ENCODE assay signal across 18 cellular contexts in genomic region chr7:146242661-146243060, GRCh38.
DNase-seq lines count a peak whose midpoint lies in the region; ATAC-seq, FAIRE-seq and TF ChIP-seq lines count a peak whose summit lies in the region.
"Had no signal": no experiment of that assay in that cellular context is flagged by ENCODE, and none has a peak within 500 bp of the region (broad histone marks: within the 10 kb centered on the region; RNA-seq: fewer than 3 reads in every experiment).

No MANE protein-coding gene starts in this region.

- no peak for TF ChIP-seq EP300 in HepG2 (IDR thresholded peaks at IDR 0.05; ENCODE audit: low read depth in 2 of 2, low read length in 2 of 2)
- TF ChIP-seq EP300 in HepG2 (CRISPR knock-in tag; IDR thresholded peaks at IDR 0.05; ENCODE audit: borderline replicate concordance): no peak
- TF ChIP-seq EP300 in H1 (IDR thresholded peaks at IDR 0.05; ENCODE audit: borderline replicate concordance in 1 of 2, low read depth in 2 of 2, low read length in 2 of 2): no peak

- no peak overlapping the region for H4K5ac ChIP-seq in H1 (ENCODE audit: insufficient read length, low read depth, low read length)

- POLR2A ChIA-PET in HepG2 (lab: Yijun Ruan, JAX): no interaction called here
- POLR2A ChIA-PET in H1 (lab: Charles Lee; ENCODE audit: partially characterized antibody): interaction anchor here (0.7 kb wide), 1 partner anchor 15 kb away, joined by 3 read pairs; no protein-coding TSS in a partner anchor

- no peak overlapping the region for H3K14ac ChIP-seq in H1 (ENCODE audit: insufficient read length)

- no peaks in the 10 kb centered on the region for H3K27me3 ChIP-seq in HepG2 (ENCODE audit: control insufficient read depth in 1 of 2, insufficient read depth in 2 of 2, low read length in 2 of 2)
- H3K27me3 ChIP-seq in right lobe of liver: no peaks in the 10 kb centered on the region
- peaks cover under 1% of the 10 kb centered on the region; the same call in 1 of the 2 replicates for H3K27me3 ChIP-seq in HUES64 (ENCODE audit: insufficient read depth, low read length)
- H3K27me3 ChIP-seq in H1 (replicated peaks in 1 of 4; ENCODE audit: control insufficient read depth in 3 of 4, extremely low read depth in 1 of 4, insufficient read depth in 3 of 4, low read length in 3 of 4): no peaks in the 10 kb centered on the region
- H3K27me3 ChIP-seq: BLaER1 had no signal

- H3K23ac ChIP-seq in H1 (ENCODE audit: insufficient read length): no peak overlapping the region

- no peak overlapping the region for H3K4me3 ChIP-seq in HepG2 (replicated peaks in 1 of 3; ENCODE audit: insufficient read depth in 1 of 3, low read depth in 2 of 3, low read length in 3 of 3)
- H3K4me3 ChIP-seq in right lobe of liver: no peak overlapping the region
- H3K4me3 ChIP-seq in HUES64 (ENCODE audit: low read length): peak overlapping the region; percentile 39
- H3K4me3 ChIP-seq in H1 (ENCODE audit: extremely low read depth in 1 of 4, insufficient read depth in 2 of 4, low read depth in 3 of 4, low read length in 4 of 4): peak overlapping the region in 1 of 4 experiments; percentile 47; a peak in 3 of 8 replicates
- H3K4me3 ChIP-seq: BLaER1 had no signal

- no peak overlapping the region for H4K91ac ChIP-seq in H1 (replicated peaks; ENCODE audit: insufficient read length, low read length)

- H3K9me3 ChIP-seq in HepG2 (ENCODE audit: low read length) (peaks cover 25% of the 10 kb centered on the region), right lobe of liver (no peaks in the 10 kb centered on the region), HUES64 (ENCODE audit: insufficient read depth, low read depth, low read length) (peaks cover 3% of the 10 kb centered on the region; the same call in 1 of the 2 replicates), H1 (ENCODE audit: insufficient read depth in 2 of 2, low read depth in 1 of 2, low read length in 1 of 2) (no peaks in the 10 kb centered on the region)

- no TSS peak for BruUV-seq in HepG2 (replicated peaks; lab: Mats Ljungman, UMichigan)

- H3K4ac ChIP-seq in H1 (replicated peaks; ENCODE audit: insufficient read length, low read depth, low read length): no peak overlapping the region

- peaks cover 22% of the 10 kb centered on the region for H3K9me3 Mint-ChIP-seq in activated T-helper 17 cell treated with anti-CD3 and anti-CD28 coated beads, Interleukin-2, amount 50 U/mL, for 72 hours

- FAIRE-seq in HepG2 (lab: Jason Lieb, UNC): no peak
- no peak for FAIRE-seq in H1 (lab: Jason Lieb, UNC)
- no peak for FAIRE-seq in RCC 7860 (lab: Jason Lieb, UNC)
- FAIRE-seq: GM19239, H54 had no signal

- H4K8ac ChIP-seq in H1 (ENCODE audit: extremely low read depth, insufficient read depth, low read length): no peak overlapping the region

- TF ChIP-seq RAD21 in HepG2 (CRISPR knock-in tag; IDR thresholded peaks at IDR 0.05) (no peak), H1 (IDR thresholded peaks at IDR 0.05 in 1 of 2, conservative IDR thresholded peaks at IDR 0.05 in 1 of 2; ENCODE audit: low read depth in 2 of 2, low read length in 2 of 2) (no peak)

- no peak overlapping the region for H3K27ac Mint-ChIP-seq in activated T-helper 17 cell treated with anti-CD3 and anti-CD28 coated beads, Interleukin-2, amount 50 U/mL, for 72 hours
- H3K27ac Mint-ChIP-seq: CD14-positive monocyte; CD4-positive, alpha-beta memory T cell had no signal

- H2BK5ac ChIP-seq in H1 (ENCODE audit: low read depth, low read length): no peak overlapping the region

- no peaks in the 10 kb centered on the region for H3K4me1 Mint-ChIP-seq in activated T-helper 17 cell treated with anti-CD3 and anti-CD28 coated beads, Interleukin-2, amount 50 U/mL, for 72 hours
- H3K4me1 Mint-ChIP-seq: CD14-positive monocyte; CD4-positive, alpha-beta memory T cell had no signal

- TF ChIP-seq POLR2A in HepG2 (IDR thresholded peaks at IDR 0.05; ENCODE audit: insufficient read depth in 1 of 2, low read depth in 2 of 2, low read length in 2 of 2): no peak
- TF ChIP-seq POLR2A in right lobe of liver (IDR thresholded peaks at IDR 0.05): no peak
- no peak for TF ChIP-seq POLR2A in H1 (IDR thresholded peaks at IDR 0.05; ENCODE audit: control extremely low read depth in 1 of 2, low read depth in 2 of 2, low read length in 2 of 2)

- H3K4me1 ChIP-seq in HepG2 (ENCODE audit: insufficient read depth, low read length) (no peaks in the 10 kb centered on the region), right lobe of liver (no peaks in the 10 kb centered on the region), HUES64 (ENCODE audit: insufficient read depth, low read length) (peaks cover 16% of the 10 kb centered on the region), H1 (replicated peaks in 1 of 4; ENCODE audit: control insufficient read depth in 3 of 4, insufficient read depth in 4 of 4, low read length in 3 of 4) (peaks cover 0 to 4% (median 2%) of the 10 kb centered on the region in 4 experiments; a peak in 2 of 7 replicates)
- H3K4me1 ChIP-seq: BLaER1 had no signal

- H3K27me3 Mint-ChIP-seq in activated T-helper 17 cell treated with anti-CD3 and anti-CD28 coated beads, Interleukin-2, amount 50 U/mL, for 72 hours: no peaks in the 10 kb centered on the region
- H3K27me3 Mint-ChIP-seq: CD4-positive, alpha-beta memory T cell had no signal

- H3K4me3 Mint-ChIP-seq in activated T-helper 17 cell treated with anti-CD3 and anti-CD28 coated beads, Interleukin-2, amount 50 U/mL, for 72 hours: no peak overlapping the region
- H3K4me3 Mint-ChIP-seq: CD14-positive monocyte; CD4-positive, alpha-beta memory T cell had no signal

- H3K4me2 ChIP-seq in HepG2 (ENCODE audit: low read depth, low read length) (no peak overlapping the region), H1 (ENCODE audit: insufficient read depth in 1 of 2, low read depth in 2 of 2, low read length in 2 of 2) (peak overlapping the region; percentile 41 to 46; a peak in 3 of 4 replicates)
- H3K4me2 ChIP-seq: BLaER1, KMS-11 had no signal

- H2BK12ac ChIP-seq in H1 (ENCODE audit: low read depth, low read length): no peak overlapping the region

- H4K20me1 ChIP-seq in HepG2 (ENCODE audit: insufficient read depth, low read length) (no peaks in the 10 kb centered on the region), H1 (replicated peaks in 1 of 2; ENCODE audit: control insufficient read depth in 1 of 2, insufficient read depth in 2 of 2, low read length in 2 of 2) (peaks cover 4 to 6% of the 10 kb centered on the region in 2 experiments)
- H4K20me1 ChIP-seq: BLaER1 had no signal

- no peaks in the 10 kb centered on the region for H3K36me3 Mint-ChIP-seq in activated T-helper 17 cell treated with anti-CD3 and anti-CD28 coated beads, Interleukin-2, amount 50 U/mL, for 72 hours (ENCODE audit: low read depth)
- H3K36me3 Mint-ChIP-seq: CD14-positive monocyte; CD4-positive, alpha-beta memory T cell had no signal

- H2BK15ac ChIP-seq in H1 (ENCODE audit: low read length): no peak overlapping the region

- H2BK20ac ChIP-seq in H1 (ENCODE audit: low read length): no peak overlapping the region

- CTCF ChIA-PET in HepG2 (lab: Yijun Ruan, JAX; ENCODE audit: low intra/inter-chr PET ratio, low total read pairs): no interaction called here
- CTCF ChIA-PET in H1 (lab: Charles Lee; ENCODE audit: partially characterized antibody): no interaction called here

- H2AFZ ChIP-seq in HepG2 (ENCODE audit: low read length): no peak overlapping the region
- no peak overlapping the region for H2AFZ ChIP-seq in H1 (ENCODE audit: low read length)

- in situ Hi-C loops in HepG2 (cut with HindIII; ENCODE audit: extremely low pct_ligation_motif_present, low pct_unique_long_range_greater_than_20kb): no loop called here

- peaks cover 3% of the 10 kb centered on the region; the same call in 1 of the 2 replicates for H3K23me2 ChIP-seq in H1 (ENCODE audit: low read depth, low read length)

- no peak overlapping the region for H2BK120ac ChIP-seq in H1 (replicated peaks; ENCODE audit: low read depth, low read length)

- no peak overlapping the region for H3K18ac ChIP-seq in H1 (ENCODE audit: extremely low read depth, low read length)

- TF ChIP-seq CTCF in HepG2 (CRISPR knock-in tag; IDR thresholded peaks at IDR 0.05): no peak
- TF ChIP-seq CTCF in right lobe of liver (IDR thresholded peaks at IDR 0.05): no peak
- TF ChIP-seq CTCF in H1 (IDR thresholded peaks at IDR 0.05; ENCODE audit: control extremely low read depth in 1 of 3, insufficient read depth in 1 of 3, low read depth in 1 of 3, low read length in 3 of 3): no peak

- H3K27ac ChIP-seq in HepG2 (ENCODE audit: extremely low read length, insufficient read depth, low read length) (no peak overlapping the region), right lobe of liver (no peak overlapping the region), HUES64 (ENCODE audit: low read depth, low read length) (no peak overlapping the region), H1 (ENCODE audit: low read depth, low read length) (no peak overlapping the region)
- H3K27ac ChIP-seq: BLaER1, KMS-11 had no signal

- no peak for ATAC-seq in HepG2
- no peak for ATAC-seq in right lobe of liver
- no peak for ATAC-seq in activated T-helper 17 cell treated with anti-CD3 and anti-CD28 coated beads, Interleukin-2, amount 50 U/mL, for 72 hours (replicated peaks)
- no peak for ATAC-seq in HG03521 (IDR thresholded peaks at IDR 0.05; ENCODE audit: unreplicated experiment)

- H3K79me1 ChIP-seq in H1 (ENCODE audit: low read depth, low read length): 0 out of 2 replicates have a peak, but pooled peaks cover 2% of the 10 kb centered on the region

- intact Hi-C loops in HepG2 (cut with micrococcal nuclease; ENCODE audit: unreplicated experiment): no loop called here
- intact Hi-C loops in right lobe of liver (cut with DNase I): no loop called here

- DNase-seq in HepG2 (ENCODE audit: low spot score): no peak
- no peak for DNase-seq in right lobe of liver
- no peak for DNase-seq in H1 (ENCODE audit: low read depth in 1 of 2, low spot score in 2 of 2)
- DNase-seq in RCC 7860 (ENCODE audit: low spot score): no peak
- DNase-seq: 8988T; CD4-positive, alpha-beta memory T cell; DMS153; DMS79; GF-D8; HCEC 1CT had no signal

- H3K79me2 ChIP-seq in HepG2 (ENCODE audit: insufficient read depth, low read length) (no peaks in the 10 kb centered on the region), H1 (ENCODE audit: control insufficient read depth in 1 of 2, insufficient read depth in 2 of 2, low read length in 2 of 2) (peaks cover 12 to 92% of the 10 kb centered on the region in 2 experiments)

- no peak overlapping the region for H2AK5ac ChIP-seq in H1 (ENCODE audit: low read depth, low read length)

- H3K36me3 ChIP-seq in HepG2 (replicated peaks in 1 of 2; ENCODE audit: control insufficient read depth in 1 of 2, insufficient read depth in 2 of 2, low read length in 2 of 2) (no peaks in the 10 kb centered on the region), right lobe of liver (no peaks in the 10 kb centered on the region), HUES64 (ENCODE audit: insufficient read depth, low read length) (peaks cover 70% of the 10 kb centered on the region), H1 (ENCODE audit: control insufficient read depth in 2 of 4, insufficient read depth in 4 of 4, low read length in 3 of 4) (peaks cover 0 to 64% (median 13%) of the 10 kb centered on the region in 4 experiments; a peak in 4 of 8 replicates)
- H3K36me3 ChIP-seq: BLaER1 had no signal

- H3K9ac ChIP-seq in HepG2 (ENCODE audit: insufficient read depth, low read depth, low read length) (no peak overlapping the region), HUES64 (ENCODE audit: low read depth, low read length) (no peak overlapping the region), H1 (replicated peaks in 1 of 4; ENCODE audit: extremely low read depth in 1 of 4, low read depth in 3 of 4, low read length in 3 of 4) (no peak overlapping the region)
- H3K9ac ChIP-seq: BLaER1, KMS-11 had no signal

- no peak overlapping the region for H3K56ac ChIP-seq in H1 (replicated peaks; ENCODE audit: insufficient read length, low read depth, low read length)
